ENCODE assay signal across 21 cellular contexts in the genomic region with DNA sequence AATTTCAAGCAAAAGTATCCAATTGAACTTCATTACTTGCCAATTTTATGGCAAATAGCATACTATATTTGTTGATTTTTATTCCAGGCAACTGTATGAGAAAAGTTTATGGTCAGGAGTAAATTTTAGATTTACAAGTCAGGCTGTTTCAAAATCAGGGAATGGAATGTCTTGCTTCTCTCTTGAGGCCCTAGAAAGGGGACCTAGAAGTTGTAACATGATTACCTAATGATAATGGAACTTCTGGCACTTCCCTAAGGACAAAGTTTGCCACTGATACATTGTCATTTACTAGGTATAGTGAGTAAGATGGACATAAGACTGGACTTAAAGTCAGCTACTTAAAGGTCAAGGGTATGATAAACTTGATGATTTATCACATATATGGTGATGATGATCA.
DNase-seq lines count a peak whose midpoint lies in the region; FAIRE-seq and TF ChIP-seq lines count a peak whose summit lies in the region.
"Had no signal": no experiment of that assay in that cellular context is flagged by ENCODE, and none has a peak within 500 bp of the region (broad histone marks: within the 10 kb centered on the region; RNA-seq: fewer than 3 reads in every experiment).

No MANE protein-coding gene starts in this region.

- H3K36me3 Mint-ChIP-seq in astrocyte (ENCODE audit: low read depth, unreplicated experiment), result no peaks in the 10 kb centered on the region
- H3K36me3 Mint-ChIP-seq: CD14-positive monocyte had no signal

- H2AFZ ChIP-seq in astrocyte (ENCODE audit: low read depth, low read length) (no peak overlapping the region), smooth muscle cell (ENCODE audit: low read depth) (peak overlapping the region; percentile 4)

- no peak overlapping the region for H3K27ac ChIP-seq in astrocyte (ENCODE audit: low read depth, low read length)
- H3K27ac ChIP-seq in smooth muscle cell (ENCODE audit: low read depth), result no peak overlapping the region
- no peak overlapping the region for H3K27ac ChIP-seq in testis
- H3K27ac ChIP-seq: ascending aorta, foreskin keratinocyte, stomach, upper lobe of left lung had no signal

- no peak overlapping the region for H3K27ac Mint-ChIP-seq in astrocyte (ENCODE audit: unreplicated experiment)
- H3K27ac Mint-ChIP-seq: activated CD4-positive, alpha-beta memory T cell treated with anti-CD3 and anti-CD28 coated beads, Interleukin-2, amount 10 ng/mL, durations not matched to agents 7 days and 5 days; CD14-positive monocyte; endodermal cell; memory B cell; nephron had no signal

- DNase-seq in GM04504 (ENCODE audit: low read depth), result peak; percentile 48
- peak; percentile 3 for DNase-seq in astrocyte (ENCODE audit: low read depth)
- peak; percentile 50 to 56 for DNase-seq in foreskin fibroblast
- no peak for DNase-seq in smooth muscle cell (lab: John Stamatoyannopoulos, UW; ENCODE audit: unreplicated experiment)
- DNase-seq in RCC 7860 (ENCODE audit: low spot score), result no peak
- DNase-seq in HuH-7.5 (ENCODE audit: low spot score), result no peak
- no peak for DNase-seq in testis
- DNase-seq: activated CD4-positive, alpha-beta memory T cell treated with anti-CD3 and anti-CD28 coated beads, Interleukin-2, amount 10 ng/mL, durations not matched to agents 7 days and 5 days; activated naive CD4-positive, alpha-beta T cell treated with Interleukin-2 at 50 U/mL for 16 hours; activated T-cell treated with anti-CD3 and anti-CD28 coated beads, Interleukin-2, amount 50 U/mL, for 1 hour; endodermal cell; posterior cingulate gyrus; stimulated activated CD4-positive, alpha-beta T cell treated with anti-CD3 and anti-CD28 coated beads, Interleukin-4, amount 100 ng/mL, for 24 hours; stomach; T-helper 2 cell; upper lobe of left lung had no signal

- H4K20me1 ChIP-seq in astrocyte (ENCODE audit: insufficient read depth, low read length), result no peaks in the 10 kb centered on the region
- no peaks in the 10 kb centered on the region for H4K20me1 ChIP-seq in smooth muscle cell (ENCODE audit: low read depth)

- H3K9ac ChIP-seq in astrocyte (ENCODE audit: low read length), result no peak overlapping the region
- H3K9ac ChIP-seq in smooth muscle cell (ENCODE audit: low read depth), result no peak overlapping the region

- intact Hi-C loops in testis (cut with DNase I; ENCODE audit: low total_unique reads), result no loop called here

- no peak for TF ChIP-seq POLR2A in testis (IDR thresholded peaks at IDR 0.05)

- H3K4me2 ChIP-seq in astrocyte (ENCODE audit: low read length) (no peak overlapping the region), smooth muscle cell (peak overlapping the region; percentile 53)

- no peak overlapping the region for H3K4me3 Mint-ChIP-seq in astrocyte (ENCODE audit: unreplicated experiment)
- H3K4me3 Mint-ChIP-seq: activated CD4-positive, alpha-beta memory T cell treated with anti-CD3 and anti-CD28 coated beads, Interleukin-2, amount 10 ng/mL, durations not matched to agents 7 days and 5 days; CD14-positive monocyte; endodermal cell; memory B cell; nephron had no signal

- no peaks in the 10 kb centered on the region for H3K9me3 ChIP-seq in astrocyte (ENCODE audit: insufficient read depth, low read depth, low read length)
- H3K9me3 ChIP-seq in smooth muscle cell (replicated peaks; ENCODE audit: low read depth), result no peaks in the 10 kb centered on the region
- no peaks in the 10 kb centered on the region for H3K9me3 ChIP-seq in testis
- H3K9me3 ChIP-seq: ascending aorta, stomach, upper lobe of left lung had no signal

- H3K79me2 ChIP-seq in astrocyte (ENCODE audit: insufficient read depth, low read length) (no peaks in the 10 kb centered on the region), smooth muscle cell (ENCODE audit: low read depth) (no peaks in the 10 kb centered on the region)

- no peak for FAIRE-seq in astrocyte (lab: Jason Lieb, UNC)
- no peak for FAIRE-seq in RCC 7860 (lab: Jason Lieb, UNC)

- H3K4me3 ChIP-seq in astrocyte (ENCODE audit: insufficient read depth, low read depth, low read length) (no peak overlapping the region), foreskin fibroblast (ENCODE audit: low read depth in 1 of 2, low read length in 2 of 2) (no peak overlapping the region), smooth muscle cell (no peak overlapping the region), testis (no peak overlapping the region)
- H3K4me3 ChIP-seq: ascending aorta, stomach, upper lobe of left lung had no signal

- no peaks in the 10 kb centered on the region for H3K36me3 ChIP-seq in astrocyte (ENCODE audit: insufficient read depth, low read length)
- no peaks in the 10 kb centered on the region for H3K36me3 ChIP-seq in smooth muscle cell (ENCODE audit: low read depth)
- H3K36me3 ChIP-seq in testis (ENCODE audit: low read depth, missing control alignments), result no peaks in the 10 kb centered on the region
- H3K36me3 ChIP-seq: ascending aorta, stomach, upper lobe of left lung had no signal

- H3K27me3 Mint-ChIP-seq in astrocyte (ENCODE audit: low read depth, unreplicated experiment), result no peaks in the 10 kb centered on the region
- H3K27me3 Mint-ChIP-seq: activated CD4-positive, alpha-beta memory T cell treated with anti-CD3 and anti-CD28 coated beads, Interleukin-2, amount 10 ng/mL, durations not matched to agents 7 days and 5 days; memory B cell had no signal

- H3K4me1 Mint-ChIP-seq in astrocyte (ENCODE audit: low read depth, unreplicated experiment), result peaks cover 16% of the 10 kb centered on the region
- H3K4me1 Mint-ChIP-seq: activated CD4-positive, alpha-beta memory T cell treated with anti-CD3 and anti-CD28 coated beads, Interleukin-2, amount 10 ng/mL, durations not matched to agents 7 days and 5 days; CD14-positive monocyte; endodermal cell; memory B cell; nephron had no signal

- H3F3A ChIP-seq in smooth muscle cell (ENCODE audit: low read depth), result no peaks in the 10 kb centered on the region

- H3K4me1 ChIP-seq in astrocyte (ENCODE audit: insufficient read depth, low read length) (no peaks in the 10 kb centered on the region), smooth muscle cell (ENCODE audit: low read depth) (peaks cover 3% of the 10 kb centered on the region), testis (no peaks in the 10 kb centered on the region)
- H3K4me1 ChIP-seq: ascending aorta, foreskin keratinocyte, stomach, upper lobe of left lung had no signal

- no peak for TF ChIP-seq CTCF in astrocyte (IDR thresholded peaks at IDR 0.05; ENCODE audit: insufficient read depth, low read depth, low read length)
- no peak for TF ChIP-seq CTCF in foreskin fibroblast (IDR thresholded peaks at IDR 0.05; ENCODE audit: low read depth, low read length)
- no peak for TF ChIP-seq CTCF in smooth muscle cell (IDR thresholded peaks at IDR 0.05; ENCODE audit: borderline replicate concordance, insufficient read depth, poor library complexity, severe bottlenecking)
- TF ChIP-seq CTCF in testis (IDR thresholded peaks at IDR 0.05), result no peak

- H3K9me3 Mint-ChIP-seq in astrocyte (ENCODE audit: unreplicated experiment), result no peaks in the 10 kb centered on the region
- H3K9me3 Mint-ChIP-seq: activated CD4-positive, alpha-beta memory T cell treated with anti-CD3 and anti-CD28 coated beads, Interleukin-2, amount 10 ng/mL, durations not matched to agents 7 days and 5 days; endodermal cell; memory B cell; nephron had no signal

- H3K27me3 ChIP-seq in astrocyte (ENCODE audit: insufficient read depth, low read length), result no peaks in the 10 kb centered on the region
- no peaks in the 10 kb centered on the region for H3K27me3 ChIP-seq in smooth muscle cell (ENCODE audit: low read depth)
- H3K27me3 ChIP-seq in testis, result no peaks in the 10 kb centered on the region
- H3K27me3 ChIP-seq: ascending aorta, foreskin keratinocyte, stomach, upper lobe of left lung had no signal

Comparison
In these comparisons a context has a peak if more than half of its experiments do, and no peak if none do; other contexts are left out.
1. DNase-seq: peak in GM04504 (single experiment), astrocyte (single experiment) and foreskin fibroblast (2 of 2); none in smooth muscle cell (single experiment), RCC 7860 (single experiment), HuH-7.5 (single experiment) and testis (single experiment).